Comparison of ENCODE assay signal across 16 cellular contexts in genomic region chr12:89316705-89317139, GRCh38. TPM values are rescaled to one million over a fixed set of nuclear protein-coding genes. Genes with fewer than 3 reads are reported as not detected.
A peak's percentile ranks its signal among the peaks of the same experiment; 100 is the strongest.
DNase-seq lines count a peak whose midpoint lies in the region; ATAC-seq, FAIRE-seq and TF ChIP-seq lines count a peak whose summit lies in the region.
"Had no signal": no experiment of that assay in that cellular context is flagged by ENCODE, and none has a peak within 500 bp of the region (broad histone marks: within the 10 kb centered on the region; RNA-seq: fewer than 3 reads in every experiment).

No MANE protein-coding gene starts in this region.

- H4K5ac ChIP-seq in mesendoderm (ENCODE audit: low read length) = no peak overlapping the region

- DNase-seq in cardiac muscle cell (ENCODE audit: low read depth in 1 of 2, low spot score in 1 of 2) (peak in 1 of 2 donors; percentile 72), cardiac septum (ENCODE audit: low spot score) (no peak), ecto neural progenitor cell (ENCODE audit: low spot score) (peak; percentile 71), mesendoderm (peak; percentile 69), GM10266 (ENCODE audit: extremely low spot score) (no peak), AG08396 (ENCODE audit: low spot score) (no peak), HTR-8/SVneo (ENCODE audit: insufficient read length, low spot score) (no peak)
- DNase-seq: GOT3, NCI-H1092 treated with DMSO at 0.1 percent for 48 hours, NCI-H748 treated with DMSO at 0.1 percent for 48 hours, T-helper 9 cell had no signal

- H3K18ac ChIP-seq in mesendoderm (ENCODE audit: low read length) = peak overlapping the region; percentile 97

- FAIRE-seq in HTR-8/SVneo (lab: Jason Lieb, UNC) = no peak

- TF ChIP-seq CTCF in cardiac muscle cell (IDR thresholded peaks at IDR 0.05; ENCODE audit: low read depth, low read length) (no peak), GM10266 (IDR thresholded peaks at IDR 0.05; ENCODE audit: control insufficient read depth, insufficient read depth, low read depth, missing control alignments) (no peak)

- H3K79me1 ChIP-seq in mesendoderm (ENCODE audit: low read length) = no peaks in the 10 kb centered on the region

- H3K9ac ChIP-seq in mesendoderm (ENCODE audit: low read length) = no peak overlapping the region

- H2BK120ac ChIP-seq in mesendoderm (ENCODE audit: low read depth, low read length) = no peak overlapping the region

- H2BK15ac ChIP-seq in mesendoderm (replicated peaks; ENCODE audit: low read depth) = peak overlapping the region; percentile 41

- H3K4me3 ChIP-seq in cardiac muscle cell (no peak overlapping the region), mesendoderm (ENCODE audit: low read length) (no peak overlapping the region)
- H3K4me3 ChIP-seq: lung, vagina had no signal

- intact Hi-C loops in cardiac septum (cut with DNase I) = no loop called here

- no peaks in the 10 kb centered on the region for H3K9me3 ChIP-seq in cardiac muscle cell (ENCODE audit: low read depth)
- H3K9me3 ChIP-seq: vagina had no signal

- H2AK5ac ChIP-seq in mesendoderm (ENCODE audit: low read length) = no peak overlapping the region

- no peaks in the 10 kb centered on the region for H3K36me3 ChIP-seq in cardiac muscle cell
- no peaks in the 10 kb centered on the region for H3K36me3 ChIP-seq in mesendoderm (ENCODE audit: control insufficient read depth, insufficient read depth, low read length)
- H3K36me3 ChIP-seq: vagina had no signal

- H3K4ac ChIP-seq in mesendoderm (ENCODE audit: low read depth, low read length) = no peak overlapping the region

- no peaks in the 10 kb centered on the region for H3K79me2 ChIP-seq in mesendoderm (ENCODE audit: control insufficient read depth, insufficient read depth, low read length)

- no peak overlapping the region for H4K8ac ChIP-seq in mesendoderm (ENCODE audit: low read depth, low read length)

- no CpG with 5 or more reads among the region's 4 CpGs for WGBS in mesendoderm (ENCODE audit: extremely low coverage, insufficient coverage, low lambda C conversion rate)

- H3K56ac ChIP-seq in mesendoderm (ENCODE audit: low read length) = no peak overlapping the region

- no peak overlapping the region for H3K4me2 ChIP-seq in mesendoderm (ENCODE audit: low read length)

- no peak for ATAC-seq in HG03565 (IDR thresholded peaks at IDR 0.05; ENCODE audit: unreplicated experiment)
- ATAC-seq: esophagus mucosa; stimulated activated memory B cell treated with anti-CD40 and anti-IgM and Interleukin-4, amounts not matched to agents 10 μg/mL and 1 μg/mL and 100 μg/mL, for 72 hours had no signal

- no peak overlapping the region for H2BK5ac ChIP-seq in mesendoderm (ENCODE audit: low read length)

- H3K27me3 ChIP-seq in cardiac muscle cell (no peaks in the 10 kb centered on the region), mesendoderm (ENCODE audit: insufficient read depth, low read length, poor library complexity) (no peaks in the 10 kb centered on the region)
- H3K27me3 ChIP-seq: vagina had no signal

- H3K4me1 ChIP-seq in cardiac muscle cell (ENCODE audit: low read depth) = peaks cover 37% of the 10 kb centered on the region
- peaks cover 2% of the 10 kb centered on the region for H3K4me1 ChIP-seq in mesendoderm (ENCODE audit: control insufficient read depth, low read depth, low read length)

- no peak overlapping the region for H3K23ac ChIP-seq in mesendoderm (ENCODE audit: low read length)

- peak overlapping the region; percentile 91 for H3K27ac ChIP-seq in cardiac muscle cell
- no peak overlapping the region for H3K27ac ChIP-seq in mesendoderm (ENCODE audit: low read depth, low read length)
- H3K27ac ChIP-seq: vagina had no signal

RNA-seq across cellular contexts. Expression of gene DUSP6, which starts 35.6 kb away (rescaled TPM):
- total RNA-seq in cardiac muscle cell (200 and 260 TPM in 2 replicates), cardiac septum (28.9 TPM)
- polyA plus RNA-seq in cardiac muscle cell = 177 and 191 TPM in 2 replicates
- 30.5 TPM for polyA plus RNA-seq in mesendoderm (2013, experiment 1 of 2)
- 30.1 TPM for polyA plus RNA-seq in mesendoderm (2013, experiment 2 of 2)

Comparison
In these comparisons a context has a peak if more than half of its experiments do, and no peak if none do; other contexts are left out.
1. DNase-seq: peak in ecto neural progenitor cell (single experiment) and mesendoderm (single experiment); none in cardiac septum (single experiment), GM10266 (single experiment), AG08396 (single experiment) and HTR-8/SVneo (single experiment).